In the genomic region with DNA sequence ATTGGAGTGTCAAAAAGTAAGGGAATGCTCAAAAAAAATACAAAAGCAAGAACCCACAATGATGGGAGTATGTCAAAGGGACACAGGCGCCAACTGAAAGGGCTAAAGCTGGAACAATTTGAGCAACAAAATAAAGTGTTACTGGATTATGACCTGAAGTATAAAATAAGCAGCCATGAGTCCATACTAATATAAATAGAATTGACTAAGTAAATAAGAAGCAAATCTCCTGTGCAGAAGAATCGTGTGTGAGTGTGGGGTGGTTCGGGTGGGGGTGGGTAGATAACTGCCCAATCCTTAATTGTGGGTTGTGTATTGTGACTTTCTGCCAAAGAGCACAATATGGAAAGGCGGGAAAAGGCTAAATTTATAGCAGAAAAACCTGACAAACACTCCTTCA, we compare ENCODE assay signal across 24 cellular contexts. TPM values are rescaled to one million over a fixed set of nuclear protein-coding genes. Genes with fewer than 3 reads are reported as not detected.
DNase-seq lines count a peak whose midpoint lies in the region; ATAC-seq, FAIRE-seq and TF ChIP-seq lines count a peak whose summit lies in the region.
"Had no signal": no experiment of that assay in that cellular context is flagged by ENCODE, and none has a peak within 500 bp of the region (broad histone marks: within the 10 kb centered on the region; RNA-seq: fewer than 3 reads in every experiment).

No MANE protein-coding gene starts in this region.

- no peak for DNase-seq in GM19239 (ENCODE audit: insufficient read length, low spot score)
- DNase-seq in progenitor cell of endocrine pancreas (ENCODE audit: low spot score, unreplicated experiment) = no peak
- no peak for DNase-seq in OCI-M2 (lab: John Stamatoyannopoulos, UW; ENCODE audit: unreplicated experiment)
- no peak for DNase-seq in activated naive CD8-positive, alpha-beta T cell treated with anti-CD3 and anti-CD28 coated beads, Interleukin-2, amount 50 U/mL, for 24 hours
- DNase-seq in COLO829 (ENCODE audit: low spot score) = no peak
- DNase-seq: 8988T; ACHN; AML-193; BE2C; Calu3; CD4-positive, alpha-beta T cell; CD8-positive, alpha-beta memory T cell; COR-L47; DMS153; DND-41; HCEC 1CT had no signal

- FAIRE-seq in GM19239 (lab: Jason Lieb, UNC) = peak; percentile 40
- FAIRE-seq: A549, G401.6, GM12878, H54 had no signal

- peaks cover 15 to 26% (median 26%) of the 10 kb centered on the region in 3 donors for H3K4me1 ChIP-seq in skeletal muscle tissue (ENCODE audit: control insufficient read depth in 3 of 3, insufficient read depth in 3 of 3, low read length in 3 of 3)
- H3K4me1 ChIP-seq: BE2C had no signal

- no peaks in the 10 kb centered on the region for H3K27me3 ChIP-seq in skeletal muscle tissue (ENCODE audit: control insufficient read depth in 3 of 3, insufficient read depth in 3 of 3, low read length in 3 of 3)
- H3K27me3 ChIP-seq: BE2C had no signal

- peak overlapping the region; percentile 78 for H3K27ac ChIP-seq in skeletal muscle tissue (ENCODE audit: low read depth, low read length)
- H3K27ac ChIP-seq: A549; BLaER1 treated with 17β-estradiol and CSF1 and Interleukin-3, amounts not matched to agents 10 nM and 100 nM had no signal

- peaks cover 34% of the 10 kb centered on the region for H3K36me3 Mint-ChIP-seq in progenitor cell of endocrine pancreas (ENCODE audit: insufficient read depth)
- H3K36me3 Mint-ChIP-seq in activated naive CD8-positive, alpha-beta T cell treated with anti-CD3 and anti-CD28 coated beads, Interleukin-2, amount 50 U/mL, for 24 hours (ENCODE audit: low read depth) = peaks cover 18% of the 10 kb centered on the region
- H3K36me3 Mint-ChIP-seq: CD14-positive monocyte had no signal

- no peak for ATAC-seq in activated naive CD8-positive, alpha-beta T cell treated with anti-CD3 and anti-CD28 coated beads, Interleukin-2, amount 50 U/mL, for 24 hours
- ATAC-seq: A549, GM12878, GM23338 had no signal

- H3K9me3 Mint-ChIP-seq in progenitor cell of endocrine pancreas (ENCODE audit: low read depth) = peaks cover 20% of the 10 kb centered on the region
- H3K9me3 Mint-ChIP-seq in activated naive CD8-positive, alpha-beta T cell treated with anti-CD3 and anti-CD28 coated beads, Interleukin-2, amount 50 U/mL, for 24 hours = peaks cover 13% of the 10 kb centered on the region

- peaks cover 26% of the 10 kb centered on the region for H3K4me1 Mint-ChIP-seq in progenitor cell of endocrine pancreas (ENCODE audit: low read depth)
- peaks cover 41% of the 10 kb centered on the region for H3K4me1 Mint-ChIP-seq in activated naive CD8-positive, alpha-beta T cell treated with anti-CD3 and anti-CD28 coated beads, Interleukin-2, amount 50 U/mL, for 24 hours

- no peak overlapping the region for H3K4me3 Mint-ChIP-seq in progenitor cell of endocrine pancreas (ENCODE audit: low read depth)
- no peak overlapping the region for H3K4me3 Mint-ChIP-seq in activated naive CD8-positive, alpha-beta T cell treated with anti-CD3 and anti-CD28 coated beads, Interleukin-2, amount 50 U/mL, for 24 hours
- H3K4me3 Mint-ChIP-seq: CD14-positive monocyte; CD4-positive, alpha-beta T cell; CD8-positive, alpha-beta memory T cell; GM23338 had no signal

- H3K27ac Mint-ChIP-seq in progenitor cell of endocrine pancreas = peak overlapping the region; percentile 7
- H3K27ac Mint-ChIP-seq in activated naive CD8-positive, alpha-beta T cell treated with anti-CD3 and anti-CD28 coated beads, Interleukin-2, amount 50 U/mL, for 24 hours = no peak overlapping the region
- H3K27ac Mint-ChIP-seq: CD14-positive monocyte; CD4-positive, alpha-beta T cell; CD8-positive, alpha-beta memory T cell; GM23338 had no signal

- H3K4me3 ChIP-seq in skeletal muscle tissue (ENCODE audit: low read length in 3 of 3) = no peak overlapping the region
- H3K4me3 ChIP-seq: A549, GM12878, GM23338 had no signal

- H3K9ac ChIP-seq in skeletal muscle tissue (ENCODE audit: low read depth in 1 of 3, low read length in 3 of 3) = no peak overlapping the region
- H3K9ac ChIP-seq: BLaER1 treated with 17β-estradiol and CSF1 and Interleukin-3, amounts not matched to agents 10 nM and 100 nM had no signal

- no peak for TF ChIP-seq CTCF in progenitor cell of endocrine pancreas (IDR thresholded peaks at IDR 0.05; ENCODE audit: unreplicated experiment)

- H3K36me3 ChIP-seq in skeletal muscle tissue (ENCODE audit: control insufficient read depth in 3 of 3, insufficient read depth in 3 of 3, low read length in 3 of 3) = peaks cover 0 to 10% (median 0%) of the 10 kb centered on the region in 3 donors
- H3K36me3 ChIP-seq: BE2C had no signal

- H3K9me3 ChIP-seq in skeletal muscle tissue (ENCODE audit: control insufficient read depth in 3 of 3, low read length in 3 of 3) = no peaks in the 10 kb centered on the region
- H3K9me3 ChIP-seq: BE2C had no signal

- no peaks in the 10 kb centered on the region for H3K27me3 Mint-ChIP-seq in progenitor cell of endocrine pancreas
- no peaks in the 10 kb centered on the region for H3K27me3 Mint-ChIP-seq in activated naive CD8-positive, alpha-beta T cell treated with anti-CD3 and anti-CD28 coated beads, Interleukin-2, amount 50 U/mL, for 24 hours
- H3K27me3 Mint-ChIP-seq: CD4-positive, alpha-beta T cell had no signal

RNA-seq across cellular contexts. Expression of a gene that starts 23.5 kb away (rescaled TPM):
- total RNA-seq in progenitor cell of endocrine pancreas (17.1 and 20.5 TPM in 2 replicates), skeletal muscle tissue (13.0 TPM)

RNA-seq across cellular contexts. Expression of a gene that starts 59.8 kb away (rescaled TPM):
- total RNA-seq in progenitor cell of endocrine pancreas (31.0 and 32.7 TPM in 2 replicates), skeletal muscle tissue (37.6 TPM)
